In the genomic region with DNA sequence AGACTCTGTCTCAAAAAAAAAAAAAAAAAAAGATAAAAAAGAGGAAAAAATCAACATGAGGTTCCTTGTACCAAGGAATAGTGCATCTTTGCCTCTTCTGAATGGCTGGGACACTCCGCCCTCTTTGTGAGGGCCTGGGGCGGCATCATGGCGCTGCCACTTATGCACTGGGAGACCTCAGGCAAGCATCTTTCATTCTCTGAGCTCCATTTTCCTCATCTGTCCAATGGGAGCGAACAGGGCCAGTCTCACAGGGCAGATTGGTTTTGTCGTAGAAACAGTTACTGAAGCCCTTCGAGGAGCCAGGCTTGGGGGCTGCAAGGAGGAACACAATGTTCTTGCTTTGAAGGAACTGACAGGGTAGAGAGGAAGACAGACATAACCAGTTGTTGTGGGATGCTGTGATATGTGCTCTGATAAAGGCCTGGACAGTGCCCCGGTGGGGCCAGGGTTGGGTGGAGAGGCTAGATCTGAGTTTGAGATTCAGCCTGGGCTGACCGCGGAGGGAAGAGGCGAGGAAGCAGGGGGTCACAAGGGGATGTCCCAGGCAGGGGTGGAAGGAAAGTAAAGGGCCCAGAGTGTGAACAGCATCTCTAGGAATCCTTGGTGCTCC, we compare ENCODE assay signal across 17 cellular contexts. TPM values are rescaled to one million over a fixed set of nuclear protein-coding genes. Genes with fewer than 3 reads are reported as not detected.
DNase-seq lines count a peak whose midpoint lies in the region; ATAC-seq and TF ChIP-seq lines count a peak whose summit lies in the region.
"Had no signal": no experiment of that assay in that cellular context is flagged by ENCODE, and none has a peak within 500 bp of the region (broad histone marks: within the 10 kb centered on the region; RNA-seq: fewer than 3 reads in every experiment).

No MANE protein-coding gene starts in this region.

- H3K4me3 Mint-ChIP-seq in effector memory CD8-positive, alpha-beta T cell: no peak overlapping the region
- H3K4me3 Mint-ChIP-seq: activated T-cell treated with anti-CD3 and anti-CD28 coated beads, Interleukin-2, amount 50 U/mL, for 4 hours; T-helper 1 cell treated with Interleukin-12 subunit alpha and Interleukin-12 subunit beta and Interleukin-4 antibody, amounts not matched to agents 30 μg/mL and 1 μg/mL, for 36 hours had no signal

- peaks cover 11% of the 10 kb centered on the region for H3K36me3 Mint-ChIP-seq in effector memory CD8-positive, alpha-beta T cell (ENCODE audit: insufficient read depth)

- peak; percentile 26 for DNase-seq in CD1c-positive myeloid dendritic cell (ENCODE audit: extremely low spot score)
- DNase-seq in HUDEP-2 (lab: John Stamatoyannopoulos, UW; ENCODE audit: unreplicated experiment in 76 of 76): peak in 63 of 76 experiments; percentile 11 to 86 (median 56)
- no peak for DNase-seq in effector memory CD8-positive, alpha-beta T cell
- peak; percentile 48 for DNase-seq in osteoblast (ENCODE audit: insufficient read length, low spot score, missing footprints)
- no peak for DNase-seq in DMS153 (lab: John Stamatoyannopoulos, UW)
- no peak for DNase-seq in iPS-NIHi7 (ENCODE audit: extremely low spot score)
- no peak for DNase-seq in DMS 273 treated with DMSO at 0.1 percent for 48 hours (lab: John Stamatoyannopoulos, UW)
- DNase-seq: activated CD4-positive, alpha-beta T cell treated with anti-CD3 and anti-CD28 coated beads for 4 hours; activated T-cell treated with anti-CD3 and anti-CD28 coated beads, Interleukin-2, amount 50 U/mL, for 4 hours; EL; IMR-90; stimulated activated CD4-positive, alpha-beta T cell treated with anti-CD3 and anti-CD28 coated beads, Interleukin-12 subunit alpha, Interleukin-12 subunit beta, amount 100 ng/mL, for 4 hours had no signal

- H3K27me3 Mint-ChIP-seq in effector memory CD8-positive, alpha-beta T cell: no peaks in the 10 kb centered on the region

- H3K4me2 ChIP-seq in osteoblast (ENCODE audit: insufficient read depth, low read length): no peak overlapping the region

- H3K9me3 ChIP-seq in osteoblast (ENCODE audit: low read depth, low read length): no peaks in the 10 kb centered on the region
- H3K9me3 ChIP-seq: ascending aorta, thoracic aorta had no signal

- no peaks in the 10 kb centered on the region for H3K36me3 ChIP-seq in osteoblast (ENCODE audit: insufficient read depth, low read length)
- H3K36me3 ChIP-seq: ascending aorta, thoracic aorta had no signal

- peak overlapping the region; percentile 20 to 65 for H3K27ac Mint-ChIP-seq in effector memory CD8-positive, alpha-beta T cell

- H3K4me1 ChIP-seq in osteoblast (ENCODE audit: insufficient read depth, low read length): peaks cover 7% of the 10 kb centered on the region

- no peaks in the 10 kb centered on the region for H3K79me2 ChIP-seq in osteoblast (ENCODE audit: insufficient read depth, low read length)

- H3K27me3 ChIP-seq in osteoblast (ENCODE audit: insufficient read depth, low read length): no peaks in the 10 kb centered on the region
- H3K27me3 ChIP-seq: ascending aorta had no signal

- no peak overlapping the region for H3K4me3 ChIP-seq in osteoblast (ENCODE audit: insufficient read depth, low read length)
- H3K4me3 ChIP-seq: ascending aorta, thoracic aorta had no signal

- no peaks in the 10 kb centered on the region for H4K20me1 ChIP-seq in osteoblast (ENCODE audit: insufficient read depth, low read length)

- peaks cover 28 to 37% of the 10 kb centered on the region in 2 donors for H3K4me1 Mint-ChIP-seq in effector memory CD8-positive, alpha-beta T cell (ENCODE audit: low read depth in 2 of 2)

- H2AFZ ChIP-seq in osteoblast (ENCODE audit: low read length): no peak overlapping the region

- no peak overlapping the region for H3K27ac ChIP-seq in osteoblast (ENCODE audit: low read depth, low read length)

- TF ChIP-seq CTCF in osteoblast (IDR thresholded peaks at IDR 0.05; ENCODE audit: extremely low read depth, low read depth, low read length): no peak

- H3K9me3 Mint-ChIP-seq in effector memory CD8-positive, alpha-beta T cell: no peaks in the 10 kb centered on the region
- H3K9me3 Mint-ChIP-seq: activated T-cell treated with anti-CD3 and anti-CD28 coated beads, Interleukin-2, amount 50 U/mL, for 4 hours; T-helper 1 cell treated with Interleukin-12 subunit alpha and Interleukin-12 subunit beta and Interleukin-4 antibody, amounts not matched to agents 30 μg/mL and 1 μg/mL, for 36 hours had no signal

- no peak for ATAC-seq in effector memory CD8-positive, alpha-beta T cell (replicated peaks)
- no peak for ATAC-seq in GM18511 (IDR thresholded peaks at IDR 0.05; ENCODE audit: unreplicated experiment)
- ATAC-seq: activated T-cell treated with anti-CD3 and anti-CD28 coated beads, Interleukin-2, amount 50 U/mL, for 4 hours; Panc1 had no signal

RNA-seq across cellular contexts. Expression of a gene that starts 14.1 kb away (rescaled TPM):
- 14.7 and 15.6 TPM in 2 replicates for total RNA-seq in osteoblast

Comparison
In these comparisons a context has a peak if more than half of its experiments do, and no peak if none do; other contexts are left out.
1. DNase-seq: peak in CD1c-positive myeloid dendritic cell (single experiment), HUDEP-2 (63 of 76) and osteoblast (single experiment); none in effector memory CD8-positive, alpha-beta T cell (0 of 3), DMS153 (single experiment), iPS-NIHi7 (single experiment) and DMS 273 treated with DMSO at 0.1 percent for 48 hours (single experiment).